In the genomic region with DNA sequence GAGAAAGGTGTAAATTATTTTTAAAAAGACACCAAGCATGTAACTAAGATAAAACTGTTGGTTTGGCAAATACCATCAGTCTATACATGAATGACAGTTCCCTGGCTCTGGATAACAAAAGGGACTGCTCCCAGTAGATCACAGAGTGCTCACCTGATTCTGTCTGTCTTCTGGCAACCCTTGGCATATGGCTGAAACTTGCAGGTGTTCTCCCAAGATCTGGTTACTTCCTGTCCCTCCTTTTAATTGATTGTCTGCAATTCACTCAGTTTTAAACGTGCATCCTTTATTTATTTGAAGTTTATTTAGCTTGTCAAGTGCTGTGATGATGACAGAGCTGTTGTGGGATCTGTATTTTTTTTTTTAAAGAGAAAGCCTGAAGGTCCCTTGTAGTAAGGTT, we compare ENCODE assay signal across 13 cellular contexts. TPM values are rescaled to one million over a fixed set of nuclear protein-coding genes. Genes with fewer than 3 reads are reported as not detected.
DNase-seq lines count a peak whose midpoint lies in the region; ATAC-seq and TF ChIP-seq lines count a peak whose summit lies in the region.
"Had no signal": no experiment of that assay in that cellular context is flagged by ENCODE, and none has a peak within 500 bp of the region (broad histone marks: within the 10 kb centered on the region; RNA-seq: fewer than 3 reads in every experiment).

No MANE protein-coding gene starts in this region.

- no peak overlapping the region for H3K4me3 Mint-ChIP-seq in activated T-helper 17 cell treated with anti-CD3 and anti-CD28 coated beads, Interleukin-2, amount 50 U/mL, for 72 hours
- peak overlapping the region; percentile 91 to 100 (median 98) for H3K4me3 Mint-ChIP-seq in naive thymus-derived CD8-positive, alpha-beta T cell

- H3K9me3 Mint-ChIP-seq in activated T-helper 17 cell treated with anti-CD3 and anti-CD28 coated beads, Interleukin-2, amount 50 U/mL, for 72 hours = no peaks in the 10 kb centered on the region
- no peaks in the 10 kb centered on the region for H3K9me3 Mint-ChIP-seq in naive thymus-derived CD8-positive, alpha-beta T cell

- ATAC-seq in activated T-helper 17 cell treated with anti-CD3 and anti-CD28 coated beads, Interleukin-2, amount 50 U/mL, for 72 hours (replicated peaks) = no peak
- ATAC-seq in naive thymus-derived CD8-positive, alpha-beta T cell = no peak
- ATAC-seq in GM19023 (IDR thresholded peaks at IDR 0.05; ENCODE audit: unreplicated experiment) = no peak
- ATAC-seq in HG03135 (IDR thresholded peaks at IDR 0.05; ENCODE audit: unreplicated experiment) = no peak
- ATAC-seq: body of pancreas, SK-N-SH treated with all-trans-retinoic acid at 6 μM for 48 hours had no signal

- TF ChIP-seq CTCF in GM20000 (IDR thresholded peaks at IDR 0.05; ENCODE audit: extremely low read depth, missing control alignments) = no peak

- DNase-seq in NCI-H2107 treated with DMSO at 0.1 percent for 48 hours (lab: John Stamatoyannopoulos, UW; ENCODE audit: unreplicated experiment) = peak; percentile 9
- no peak for DNase-seq in NCI-H2107 (lab: John Stamatoyannopoulos, UW)
- DNase-seq in GM20000 (ENCODE audit: low spot score) = peak; percentile 4
- DNase-seq in naive thymus-derived CD8-positive, alpha-beta T cell = peak in 4 of 10 donors; percentile 16 to 25 (median 22)
- no peak for DNase-seq in NCI-H1048 (lab: John Stamatoyannopoulos, UW)
- DNase-seq: DMS79, testis had no signal

- H3K4me1 Mint-ChIP-seq in activated T-helper 17 cell treated with anti-CD3 and anti-CD28 coated beads, Interleukin-2, amount 50 U/mL, for 72 hours = peaks cover 27% of the 10 kb centered on the region
- peaks cover 27 to 64% (median 52%) of the 10 kb centered on the region in 4 donors for H3K4me1 Mint-ChIP-seq in naive thymus-derived CD8-positive, alpha-beta T cell

- H3K27ac Mint-ChIP-seq in activated T-helper 17 cell treated with anti-CD3 and anti-CD28 coated beads, Interleukin-2, amount 50 U/mL, for 72 hours = peak overlapping the region; percentile 100
- H3K27ac Mint-ChIP-seq in naive thymus-derived CD8-positive, alpha-beta T cell = peak overlapping the region; percentile 93 to 100 (median 99)

- H3K27me3 Mint-ChIP-seq in activated T-helper 17 cell treated with anti-CD3 and anti-CD28 coated beads, Interleukin-2, amount 50 U/mL, for 72 hours = no peaks in the 10 kb centered on the region
- no peaks in the 10 kb centered on the region for H3K27me3 Mint-ChIP-seq in naive thymus-derived CD8-positive, alpha-beta T cell

- H3K36me3 Mint-ChIP-seq in activated T-helper 17 cell treated with anti-CD3 and anti-CD28 coated beads, Interleukin-2, amount 50 U/mL, for 72 hours (ENCODE audit: low read depth) = peaks cover 40% of the 10 kb centered on the region
- H3K36me3 Mint-ChIP-seq in naive thymus-derived CD8-positive, alpha-beta T cell = peaks cover 6 to 21% (median 13%) of the 10 kb centered on the region in 3 donors

- POLR2A ChIA-PET in naive thymus-derived CD8-positive, alpha-beta T cell (lab: Charles Lee) = interaction anchor here (2.9 to 6.5 kb wide), 4 partner anchors 24 to 51 kb away, joined by 28 to 87 read pairs (median 50); no protein-coding TSS in a partner anchor

RNA-seq across cellular contexts. Expression of a gene that starts 3.4 kb away (rescaled TPM):
- total RNA-seq in activated T-helper 17 cell treated with anti-CD3 and anti-CD28 coated beads, Interleukin-2, amount 50 U/mL, for 72 hours = 10 to 100 TPM; 22.7 to 61.7 TPM
- total RNA-seq in naive thymus-derived CD8-positive, alpha-beta T cell = 10 to 100 TPM; 74.7 to 78.7 TPM
- polyA plus RNA-seq in naive thymus-derived CD8-positive, alpha-beta T cell = 10 to 100 TPM; 55.6 to 67.9 (median 66.4) TPM
- total RNA-seq: lung microvascular endothelial cell had no signal

Comparison
In these comparisons a context has a peak if more than half of its experiments do, and no peak if none do; other contexts are left out.
1. DNase-seq: peak in NCI-H2107 treated with DMSO at 0.1 percent for 48 hours (single experiment) and GM20000 (single experiment); none in NCI-H2107 (single experiment) and NCI-H1048 (single experiment).